In the genomic region with DNA sequence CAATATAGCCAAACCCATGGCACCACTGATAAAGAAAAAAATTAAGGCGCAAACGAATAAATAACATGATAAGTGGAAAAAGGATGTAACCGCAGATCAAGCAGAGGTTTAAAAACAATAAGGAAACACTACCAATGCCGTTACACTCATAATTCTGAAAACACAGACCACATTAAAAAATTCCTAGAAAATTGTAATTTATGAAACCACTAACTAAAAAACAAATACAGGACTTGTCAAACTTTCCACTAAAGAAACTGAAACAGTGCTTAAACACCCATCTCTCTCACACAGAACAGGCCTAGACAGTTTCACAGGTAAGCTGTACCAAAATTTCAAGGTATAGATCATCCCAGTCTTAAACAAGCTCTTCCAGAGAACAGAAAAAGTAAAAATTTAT, we compare ENCODE assay signal across 1 cellular context.
TF ChIP-seq lines count a peak whose summit lies in the region.

No MANE protein-coding gene starts in this region.

TF ChIP-seq in liver, 16 proteins besides CTCF, POLR2A, EP300 and RAD21 (continued from another document):
- TF ChIP-seq, protein P1, sequence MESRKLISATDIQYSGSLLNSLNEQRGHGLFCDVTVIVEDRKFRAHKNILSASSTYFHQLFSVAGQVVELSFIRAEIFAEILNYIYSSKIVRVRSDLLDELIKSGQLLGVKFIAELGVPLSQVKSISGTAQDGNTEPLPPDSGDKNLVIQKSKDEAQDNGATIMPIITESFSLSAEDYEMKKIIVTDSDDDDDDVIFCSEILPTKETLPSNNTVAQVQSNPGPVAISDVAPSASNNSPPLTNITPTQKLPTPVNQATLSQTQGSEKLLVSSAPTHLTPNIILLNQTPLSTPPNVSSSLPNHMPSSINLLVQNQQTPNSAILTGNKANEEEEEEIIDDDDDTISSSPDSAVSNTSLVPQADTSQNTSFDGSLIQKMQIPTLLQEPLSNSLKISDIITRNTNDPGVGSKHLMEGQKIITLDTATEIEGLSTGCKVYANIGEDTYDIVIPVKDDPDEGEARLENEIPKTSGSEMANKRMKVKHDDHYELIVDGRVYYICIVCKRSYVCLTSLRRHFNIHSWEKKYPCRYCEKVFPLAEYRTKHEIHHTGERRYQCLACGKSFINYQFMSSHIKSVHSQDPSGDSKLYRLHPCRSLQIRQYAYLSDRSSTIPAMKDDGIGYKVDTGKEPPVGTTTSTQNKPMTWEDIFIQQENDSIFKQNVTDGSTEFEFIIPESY (IDR thresholded peaks at IDR 0.05) = no peak
- TF ChIP-seq FOXA1 (IDR thresholded peaks at IDR 0.05) = no peak
- TF ChIP-seq HNF4A (conservative IDR thresholded peaks at IDR 0.05) = no peak
